In the genomic region with DNA sequence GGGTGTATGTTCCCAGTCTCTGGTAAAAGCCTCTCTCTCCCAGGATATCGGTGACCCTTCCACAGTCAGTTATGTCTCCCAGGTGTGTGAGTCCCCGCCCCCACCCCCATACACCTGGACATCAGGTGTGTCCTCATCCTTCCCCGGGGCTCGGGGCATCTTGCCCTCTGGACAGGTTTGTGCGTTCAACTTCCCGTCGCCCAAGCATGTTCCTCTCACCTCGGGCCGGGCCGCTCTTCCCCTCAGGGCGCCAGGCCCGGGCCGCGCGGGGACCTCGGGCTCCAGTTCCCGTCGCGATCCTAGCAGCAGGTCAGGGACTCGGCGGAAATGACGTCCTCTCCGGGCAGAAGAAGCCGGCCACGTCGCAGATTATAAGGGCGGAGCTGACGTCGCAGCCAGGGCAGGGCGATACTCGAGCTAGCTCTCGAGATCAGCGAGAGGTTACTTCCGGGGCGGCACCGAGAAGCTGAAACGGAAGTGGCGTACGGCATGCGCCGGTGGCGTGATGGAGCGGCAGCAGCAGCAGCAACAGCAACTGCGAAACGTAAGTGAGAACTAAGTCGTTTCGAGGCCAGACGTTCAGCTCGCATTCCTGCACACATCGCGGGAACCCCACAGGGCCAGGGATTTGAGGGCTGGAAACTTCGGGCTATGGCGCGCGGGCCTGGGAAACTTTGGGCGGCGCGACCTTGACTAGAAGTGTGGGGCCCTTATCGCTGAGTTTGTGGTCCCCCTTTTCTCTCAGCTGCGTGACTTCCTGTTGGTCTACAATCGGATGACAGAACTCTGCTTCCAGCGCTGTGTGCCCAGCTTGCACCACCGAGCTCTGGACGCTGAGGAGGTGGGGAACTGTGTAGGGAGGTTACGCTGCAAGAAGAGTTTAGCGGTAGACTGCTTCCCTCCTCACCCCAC, we compare ENCODE assay signal across 8 cellular contexts. TPM values are rescaled to one million over a fixed set of nuclear protein-coding genes. Genes with fewer than 3 reads are reported as not detected.
DNase-seq lines count a peak whose midpoint lies in the region; ATAC-seq, FAIRE-seq and TF ChIP-seq lines count a peak whose summit lies in the region.

A gene with protein sequence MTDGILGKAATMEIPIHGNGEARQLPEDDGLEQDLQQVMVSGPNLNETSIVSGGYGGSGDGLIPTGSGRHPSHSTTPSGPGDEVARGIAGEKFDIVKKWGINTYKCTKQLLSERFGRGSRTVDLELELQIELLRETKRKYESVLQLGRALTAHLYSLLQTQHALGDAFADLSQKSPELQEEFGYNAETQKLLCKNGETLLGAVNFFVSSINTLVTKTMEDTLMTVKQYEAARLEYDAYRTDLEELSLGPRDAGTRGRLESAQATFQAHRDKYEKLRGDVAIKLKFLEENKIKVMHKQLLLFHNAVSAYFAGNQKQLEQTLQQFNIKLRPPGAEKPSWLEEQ (minus strand): TSS at position 320 of the 912 bp plus-strand sequence. CDS start 910 bp downstream, outside the sequence.
A gene with protein sequence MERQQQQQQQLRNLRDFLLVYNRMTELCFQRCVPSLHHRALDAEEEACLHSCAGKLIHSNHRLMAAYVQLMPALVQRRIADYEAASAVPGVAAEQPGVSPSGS (plus strand): TSS at position 490 of the 912 bp plus-strand sequence. CDS start 16 bp downstream, at position 506.

- H4K91ac ChIP-seq in trophoblast cell (ENCODE audit: low read depth, low read length): peak within 1 kb of the TSS; percentile 78

- H3K27me3 Mint-ChIP-seq in T-cell: no peaks in the 10 kb centered on the region

- H4K12ac ChIP-seq in trophoblast cell (ENCODE audit: low read depth, low read length): peak within 1 kb of the TSS; percentile 64

- WGBS in adipose tissue, 3 donors: 0 to 1% (median 0%) methylated on average over 66 of the region's 66 CpGs
- no CpG with 5 or more reads among the region's 66 CpGs for WGBS in trophoblast cell (ENCODE audit: extremely low coverage, insufficient coverage, insufficient read length)
- WGBS in transverse colon (ENCODE audit: low coverage in 1 of 2), 2 donors: 1% methylated on average over 61 of the region's 66 CpGs; no CpG with 5 or more reads in 1 of the 2 donors

- peak within 1 kb of the TSS; percentile 62 for H3K14ac ChIP-seq in trophoblast cell (ENCODE audit: low read length)

- peak within 1 kb of the TSS; percentile 49 for H2AK5ac ChIP-seq in trophoblast cell (ENCODE audit: low read length)

- FAIRE-seq in GM12891 (lab: Jason Lieb, UNC): peak; percentile 100

- peak within 1 kb of the TSS; percentile 39 for H2BK120ac ChIP-seq in trophoblast cell (ENCODE audit: insufficient read depth, low read length, poor library complexity)

- H3K36me3 ChIP-seq in trophoblast cell (ENCODE audit: control insufficient read depth in 1 of 2, insufficient read depth in 2 of 2, low read length in 2 of 2) (peaks cover 34 to 47% of the 10 kb centered on the region in 2 experiments), transverse colon (peaks cover 0 to 9% (median 0%) of the 10 kb centered on the region in 4 donors)

- no peaks in the 10 kb centered on the region for H3K27me3 ChIP-seq in trophoblast cell (ENCODE audit: insufficient read depth, low read length)
- no peaks in the 10 kb centered on the region for H3K27me3 ChIP-seq in transverse colon

- intact Hi-C loops in cardiac septum (cut with DNase I): loop anchor here (5.0 kb wide), 2 partner anchors 121 to 201 kb away; a partner anchor contains a TSS
- intact Hi-C loops in transverse colon (cut with DNase I; ENCODE audit: low total_unique reads): no loop called here

- TF ChIP-seq POLR2A in GM12891 (IDR thresholded peaks at IDR 0.05; ENCODE audit: low read depth, low read length): peak; percentile 93
- TF ChIP-seq POLR2A in transverse colon (IDR thresholded peaks at IDR 0.05): peak; percentile 96

- peak within 1 kb of the TSS; percentile 95 for H3K9ac ChIP-seq in trophoblast cell (ENCODE audit: low read length)

- H3K4me3 Mint-ChIP-seq in T-cell: peak within 1 kb of the TSS; percentile 92 to 96 (median 96)

- no peak within 1 kb of the TSS for H3K23ac ChIP-seq in trophoblast cell (ENCODE audit: low read length)

- H2BK5ac ChIP-seq in trophoblast cell (ENCODE audit: low read depth, low read length, poor library complexity): peak within 1 kb of the TSS; percentile 52

- H3K4me2 ChIP-seq in trophoblast cell (ENCODE audit: low read length): peak within 1 kb of the TSS; percentile 79

- H3K4me3 ChIP-seq in trophoblast cell (ENCODE audit: low read depth, low read length) (peak within 1 kb of the TSS; percentile 93), transverse colon (peak within 1 kb of the TSS; percentile 64 to 88 (median 66))

- H2AFZ ChIP-seq in trophoblast cell (ENCODE audit: insufficient read depth, low read length, poor library complexity): peak within 1 kb of the TSS; percentile 35

- no peak for TF ChIP-seq CTCF in transverse colon (IDR thresholded peaks at IDR 0.05)

- H3K18ac ChIP-seq in trophoblast cell (ENCODE audit: low read length): peak within 1 kb of the TSS; percentile 80

- peaks cover 27% of the 10 kb centered on the region for H3K36me3 Mint-ChIP-seq in T-cell

- H3K9me3 ChIP-seq in trophoblast cell (ENCODE audit: insufficient read depth, low read depth, low read length) (no peaks in the 10 kb centered on the region), transverse colon (no peaks in the 10 kb centered on the region)

- H2BK12ac ChIP-seq in trophoblast cell (ENCODE audit: low read length): no peak within 1 kb of the TSS

- peak within 1 kb of the TSS; percentile 97 to 98 for H3K27ac Mint-ChIP-seq in T-cell

- peaks cover 43 to 46% (median 45%) of the 10 kb centered on the region in 3 donors for H3K4me1 Mint-ChIP-seq in T-cell

- POLR2A ChIA-PET in T-cell (lab: Charles Lee): interaction anchor here (0.7 to 1.8 kb wide), 13 partner anchors 9 to 1506 kb away, joined by 3 to 15 read pairs (median 3); a partner anchor contains a TSS

- in situ Hi-C loops in transverse colon (cut with MboI; ENCODE audit: low pct_ligation_motif_present in 1 of 4, low pct_unique_long_range_greater_than_20kb in 1 of 4, low sequenced_read_pairs in 3 of 4): loop anchor here in 1 of 4 donors (10.0 kb wide), 1 partner anchor 246 kb away; a partner anchor contains a TSS

- peak within 1 kb of the TSS; percentile 21 for H3K27ac ChIP-seq in adipose tissue (ENCODE audit: low read depth, low read length)
- peak within 1 kb of the TSS; percentile 70 for H3K27ac ChIP-seq in trophoblast cell (ENCODE audit: low read depth, low read length)
- H3K27ac ChIP-seq in transverse colon: peak within 1 kb of the TSS; percentile 91 to 96 (median 94)

- H3K9me3 Mint-ChIP-seq in T-cell: no peaks in the 10 kb centered on the region

- CTCF ChIA-PET in T-cell (lab: Charles Lee): interaction anchor here (0.5 to 2.8 kb wide), 9 partner anchors 38 to 270 kb away, joined by 3 to 16 read pairs (median 4); a partner anchor contains a TSS

- H3K4me1 ChIP-seq in trophoblast cell (ENCODE audit: control insufficient read depth in 1 of 2, insufficient read depth in 2 of 2, low read length in 2 of 2): peaks cover 6 to 11% of the 10 kb centered on the region in 2 experiments
- H3K4me1 ChIP-seq in transverse colon: peaks cover 13 to 40% (median 29%) of the 10 kb centered on the region in 4 donors

- ATAC-seq in HG02840 (IDR thresholded peaks at IDR 0.05; ENCODE audit: low FRiP score, unreplicated experiment) (peak; percentile 99), T-cell (replicated peaks in 1 of 4) (peak; percentile 95 to 98 (median 98))

- TF ChIP-seq EP300 in transverse colon (IDR thresholded peaks at IDR 0.05; ENCODE audit: low read depth): peak; percentile 49

- peaks cover 9% of the 10 kb centered on the region for H3K79me1 ChIP-seq in trophoblast cell (ENCODE audit: low read length)

- H3K4ac ChIP-seq in trophoblast cell (ENCODE audit: low read depth, low read length): peak within 1 kb of the TSS; percentile 90

- H3K79me2 ChIP-seq in trophoblast cell (ENCODE audit: control insufficient read depth, insufficient read depth, low read length, poor library complexity): peaks cover 15% of the 10 kb centered on the region

- H4K8ac ChIP-seq in trophoblast cell (ENCODE audit: low read depth, low read length): peak within 1 kb of the TSS; percentile 86

- DNase-seq in GM12891 (ENCODE audit: insufficient read length, low spot score) (peak; percentile 98), NCI-H1436 treated with DMSO at 0.1 percent for 48 hours (lab: John Stamatoyannopoulos, UW) (peak; percentile 86), T-cell (peak; percentile 82 to 99 (median 97)), cardiac septum (ENCODE audit: low spot score) (peak; percentile 100), trophoblast cell (peak; percentile 99), transverse colon (peak; percentile 99)

TF ChIP-seq in GM12891, 5 proteins besides CTCF, POLR2A, EP300 and RAD21:
- TF ChIP-seq PAX5 (IDR thresholded peaks at IDR 0.05; ENCODE audit: insufficient read depth, low read length, severe bottlenecking) (no peak), POU2F2 (IDR thresholded peaks at IDR 0.05; ENCODE audit: low read depth, low read length) (peak; percentile 50; the same call in 1 of the 2 replicates), TAF1 (IDR thresholded peaks at IDR 0.05; ENCODE audit: low read depth, low read length) (peak; percentile 85; the same call in 1 of the 2 replicates), SPI1 (IDR thresholded peaks at IDR 0.05; ENCODE audit: low read depth, low read length) (peak; percentile 63), POLR2AphosphoS5 (IDR thresholded peaks at IDR 0.05; ENCODE audit: low read depth, low read length) (peak; percentile 95)
TF ChIP-seq in GM12891: peak in this region for 4.

RNA-seq across cellular contexts. Expression of the first gene that starts in this region (rescaled TPM):
- polyA plus RNA-seq in GM12891 (2012; ENCODE audit: low read depth, missing spikeins): 34.4 TPM
- total RNA-seq in T-cell (10 to 100 TPM; 47.3 to 61.9 (median 50.0) TPM), cardiac septum (20.1 TPM), transverse colon (100 to 1,000 TPM in 1 of 4 donors, 10 to 100 TPM in 3; 77.3 to 110 (median 87.2) TPM)
- polyA plus RNA-seq in adipose tissue: 10 to 100 TPM; 29.6 to 38.4 (median 33.5) TPM
- 51.2 and 54.9 TPM in 2 replicates for polyA plus RNA-seq in trophoblast cell (2013)

RNA-seq across cellular contexts. Expression of the second gene that starts in this region (rescaled TPM):
- 26.1 TPM for polyA plus RNA-seq in GM12891 (2012; ENCODE audit: low read depth, missing spikeins)
- 10 to 100 TPM; 49.3 to 64.0 (median 57.6) TPM for total RNA-seq in T-cell
- polyA plus RNA-seq in adipose tissue: 10 to 100 TPM; 15.6 to 27.1 (median 25.8) TPM
- total RNA-seq in cardiac septum: 21.7 TPM
- polyA plus RNA-seq in trophoblast cell (2013): 36.3 and 36.7 TPM in 2 replicates
- 10 to 100 TPM; 19.1 to 40.2 (median 30.3) TPM for total RNA-seq in transverse colon

Comparison
In these comparisons a context has a peak if more than half of its experiments do, and no peak if none do; other contexts are left out.
1. Peak in every context shown above with its lines: DNase-seq, ATAC-seq, H3K4me3 ChIP-seq and H3K27ac ChIP-seq.
2. H3K27ac ChIP-seq: peak in every context shown above with its lines; median percentile 94 in transverse colon; 70 in trophoblast cell; 21 in adipose tissue.